ENCODE assay signal across 8 cellular contexts in genomic region chr3:39106281-39107055, GRCh38. TPM values are rescaled to one million over a fixed set of nuclear protein-coding genes. Genes with fewer than 3 reads are reported as not detected.
A peak's percentile ranks its signal among the peaks of the same experiment; 100 is the strongest.
DNase-seq lines count a peak whose midpoint lies in the region; ATAC-seq, FAIRE-seq and TF ChIP-seq lines count a peak whose summit lies in the region.

No MANE protein-coding gene starts in this region.

- TF ChIP-seq POLR2A in gastroesophageal sphincter (IDR thresholded peaks at IDR 0.05) = no peak

- POLR2A ChIA-PET in A673 (lab: Charles Lee; ENCODE audit: low non-redundant PET) = interaction anchor here (0.5 kb wide), 1 partner anchor 1278 kb away, joined by 15 read pairs; no protein-coding TSS in a partner anchor

- H3K4me1 ChIP-seq in A673 (ENCODE audit: insufficient read depth, low read length, poor library complexity, severe bottlenecking) (no peaks in the 10 kb centered on the region), gastroesophageal sphincter (peaks cover 0 to 66% (median 26%) of the 10 kb centered on the region in 3 donors)

- intact Hi-C loops in A673 (cut with micrococcal nuclease; ENCODE audit: unreplicated experiment) = loop anchor here (10.0 kb wide), 1 partner anchor 78 kb away; no protein-coding TSS in a partner anchor
- intact Hi-C loops in posterior cingulate gyrus (cut with DNase I) = loop anchor here (2.0 to 10.0 kb wide), 5 partner anchors 36 to 276 kb away; partner anchors contain the start of genes SCN11A, SLC25A38 and WDR48

- H3K4me3 ChIP-seq in A673 (ENCODE audit: low read depth, low read length, poor library complexity, severe bottlenecking) (peak overlapping the region; percentile 85), WI38 (ENCODE audit: low read depth, low read length) (peak overlapping the region; percentile 95), gastroesophageal sphincter (peak overlapping the region; percentile 53 to 99), retinal pigment epithelial cell (ENCODE audit: low read length) (peak overlapping the region; percentile 90)

- H3K9me3 ChIP-seq in A673 (ENCODE audit: low read depth, low read length, poor library complexity, severe bottlenecking) (no peaks in the 10 kb centered on the region), gastroesophageal sphincter (no peaks in the 10 kb centered on the region)

- CTCF ChIA-PET in A673 (lab: Charles Lee) = interaction anchor here (0.7 kb wide), 1 partner anchor 1089 kb away, joined by 3 read pairs; no protein-coding TSS in a partner anchor

- H3K27me3 ChIP-seq in A673 (replicated peaks; ENCODE audit: insufficient read depth, low read depth, low read length, poor library complexity) (no peaks in the 10 kb centered on the region), gastroesophageal sphincter (no peaks in the 10 kb centered on the region)

- ATAC-seq in GM21717 (IDR thresholded peaks at IDR 0.05; ENCODE audit: unreplicated experiment) (peak; percentile 10), gastroesophageal sphincter (no peak), GM21515 (IDR thresholded peaks at IDR 0.05; ENCODE audit: unreplicated experiment) (no peak)

- no peak for DNase-seq in A673 (ENCODE audit: low spot score)
- DNase-seq in retinal pigment epithelial cell (ENCODE audit: low read depth) = no peak
- DNase-seq in D721Med (ENCODE audit: insufficient read length, low spot score) = no peak
- DNase-seq in posterior cingulate gyrus = no peak

- TF ChIP-seq CTCF in A673 (conservative IDR thresholded peaks at IDR 0.05; ENCODE audit: low read depth, low read length) (no peak), WI38 (IDR thresholded peaks at IDR 0.05; ENCODE audit: low read depth, low read length) (no peak), gastroesophageal sphincter (IDR thresholded peaks at IDR 0.05) (no peak), retinal pigment epithelial cell (conservative IDR thresholded peaks at IDR 0.05; ENCODE audit: low read depth, low read length) (no peak), D721Med (IDR thresholded peaks at IDR 0.05; ENCODE audit: insufficient read depth, missing control alignments) (no peak)

- TSS peak; percentile 64 for BruUV-seq in A673 (replicated peaks; lab: Mats Ljungman, UMichigan)

- peak overlapping the region; percentile 77 for H3K27ac ChIP-seq in A673 (ENCODE audit: low read depth, low read length, poor library complexity, severe bottlenecking)
- H3K27ac ChIP-seq in gastroesophageal sphincter = peak overlapping the region; percentile 82 to 99 (median 98)

- FAIRE-seq in D721Med (lab: Jason Lieb, UNC) = no peak

- no peak for TF ChIP-seq EP300 in gastroesophageal sphincter (IDR thresholded peaks at IDR 0.05)

- H3K36me3 ChIP-seq in A673 (ENCODE audit: insufficient read depth, low read length, poor library complexity, severe bottlenecking) (no peaks in the 10 kb centered on the region), gastroesophageal sphincter (peaks cover 0 to 27% of the 10 kb centered on the region in 2 donors)

- WGBS in gastroesophageal sphincter (ENCODE audit: low coverage in 1 of 2), 2 donors = 3 to 4% methylated on average over 16 to 20 of the region's 37 CpGs

RNA-seq across cellular contexts. Expression of gene GORASP1, which starts 1.0 kb away (rescaled TPM):
- total RNA-seq in A673 (2021) (24.3 and 29.2 TPM in 2 replicates), gastroesophageal sphincter (10 to 100 TPM; 48.5 to 82.5 (median 76.8) TPM)

RNA-seq across cellular contexts. Expression of gene TTC21A, which starts 1.0 kb away (rescaled TPM):
- 1.4 and 2.1 TPM in 2 replicates for total RNA-seq in A673 (2021)
- total RNA-seq in gastroesophageal sphincter = 1 to 10 TPM in 3 of 4 donors, under 1 TPM in 1; 0.54 to 8.5 (median 5.0) TPM

RNA-seq across cellular contexts. Expression of gene CSRNP1, which starts 46.9 kb away (rescaled TPM):
- total RNA-seq in A673 (2021) (7.1 and 9.7 TPM in 2 replicates), gastroesophageal sphincter (10 to 100 TPM; 30.4 to 59.0 (median 40.8) TPM)

RNA-seq across cellular contexts. Expression of gene WDR48, which starts 54.7 kb away (rescaled TPM):
- total RNA-seq in A673 (2021) (19.2 and 19.3 TPM in 2 replicates), gastroesophageal sphincter (10 to 100 TPM; 27.4 to 47.2 (median 38.0) TPM)

RNA-seq across cellular contexts. Expression of gene SCN11A, which starts 54.7 kb away (rescaled TPM):
- total RNA-seq in A673 (2021) (not detected in 2 replicates), gastroesophageal sphincter (under 1 TPM in 3 of 4 donors, not detected in 1; 0.15 to 0.57 (median 0.27) TPM)
